Comparison of ENCODE assay signal across 14 cellular contexts in genomic region chr21:42364304-42364865, GRCh38. TPM values are rescaled to one million over a fixed set of nuclear protein-coding genes. Genes with fewer than 3 reads are reported as not detected.
"Had no signal": no experiment of that assay in that cellular context is flagged by ENCODE, and none has a peak within 500 bp of the region (broad histone marks: within the 10 kb centered on the region; RNA-seq: fewer than 3 reads in every experiment).

No MANE protein-coding gene starts in this region.

- DNase-seq: activated CD4-positive, alpha-beta T cell treated with anti-CD3 and anti-CD28 coated beads, Interleukin-2, amount 50 U/mL, for 1 hour; activated CD8-positive, alpha-beta memory T cell treated with anti-CD3 and anti-CD28 coated beads for 24 hours; activated gamma-delta T cell treated with Interleukin-2 at 50 U/mL for 16 hours; amniotic stem cell; islet precursor cell; midbrain; ovary; sigmoid colon; spleen; tibial artery had no signal

- H3K9me3 ChIP-seq: ovary had no signal

- H3K27ac ChIP-seq: neural progenitor cell, ovary, sigmoid colon, spleen, tibial artery had no signal

- H3K27me3 ChIP-seq: neural progenitor cell, ovary had no signal

- H3K36me3 ChIP-seq: neural progenitor cell, ovary, sigmoid colon, spleen, tibial artery had no signal

- H3K4me3 ChIP-seq: neural progenitor cell, ovary, sigmoid colon, spleen, tibial artery had no signal

- H3K4me1 ChIP-seq: neural progenitor cell, sigmoid colon, spleen, tibial artery had no signal

RNA-seq across cellular contexts. Expression of gene TFF1, which starts 1.9 kb away (rescaled TPM):
- total RNA-seq: cardiac septum; lung microvascular endothelial cell; spleen; T-helper 2 cell treated with Interferon-gamma antibody and Interleukin-4, amounts not matched to agents 100 ng/mL and 5 ng/mL, for 36 hours had no signal

RNA-seq across cellular contexts. Expression of gene TFF2, which starts 13.6 kb away (rescaled TPM):
- total RNA-seq: cardiac septum; lung microvascular endothelial cell; sigmoid colon; spleen; T-helper 2 cell treated with Interferon-gamma antibody and Interleukin-4, amounts not matched to agents 100 ng/mL and 5 ng/mL, for 36 hours had no signal

RNA-seq across cellular contexts. Expression of gene TMPRSS3, which starts 31.5 kb away (rescaled TPM):
- total RNA-seq: cardiac septum, lung microvascular endothelial cell had no signal

RNA-seq across cellular contexts. Expression of gene UBASH3A, which starts 39.3 kb away (rescaled TPM):
- total RNA-seq: cardiac septum, lung microvascular endothelial cell, sigmoid colon had no signal

RNA-seq across cellular contexts. Expression of gene TFF3, which starts 49.2 kb away (rescaled TPM):
- total RNA-seq: T-helper 2 cell treated with Interferon-gamma antibody and Interleukin-4, amounts not matched to agents 100 ng/mL and 5 ng/mL, for 36 hours had no signal
